12 cellular contexts compared by ENCODE assay signal in the genomic region with DNA sequence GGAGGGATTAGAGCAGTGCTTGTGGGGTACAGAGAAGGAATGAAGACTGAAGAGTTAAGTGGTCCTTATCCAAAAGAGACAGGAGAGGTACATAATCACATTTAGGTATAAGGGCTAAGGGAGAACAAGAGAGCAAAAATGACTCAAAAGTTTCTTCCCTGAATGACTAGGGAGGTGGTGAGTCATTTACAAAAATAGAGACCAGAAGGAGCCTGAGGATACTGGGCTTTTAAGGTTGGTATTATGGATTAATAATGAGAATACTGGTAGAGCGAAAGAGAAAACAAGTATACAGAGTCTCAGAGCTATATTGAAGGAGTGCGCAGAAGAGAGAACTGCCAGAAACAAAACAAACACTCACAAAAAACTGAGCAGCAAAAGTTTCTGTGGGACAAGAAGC.
DNase-seq lines count a peak whose midpoint lies in the region; ATAC-seq and TF ChIP-seq lines count a peak whose summit lies in the region.
"Had no signal": no experiment of that assay in that cellular context is flagged by ENCODE, and none has a peak within 500 bp of the region (broad histone marks: within the 10 kb centered on the region; RNA-seq: fewer than 3 reads in every experiment).

No MANE protein-coding gene starts in this region.

- no peak overlapping the region for H3K27ac ChIP-seq in lower lobe of right lung
- H3K27ac ChIP-seq: hepatocyte, vagina had no signal

- H3K27me3 ChIP-seq in lower lobe of right lung (ENCODE audit: low read depth) = no peaks in the 10 kb centered on the region
- H3K27me3 ChIP-seq: hepatocyte, vagina had no signal

- no peaks in the 10 kb centered on the region for H3K27me3 Mint-ChIP-seq in activated T-cell treated with anti-CD3 and anti-CD28 coated beads, Interleukin-2, amount 50 U/mL, for 4 hours (ENCODE audit: low read depth)

- no peak for TF ChIP-seq CTCF in lower lobe of right lung (IDR thresholded peaks at IDR 0.05)

- no peak overlapping the region for H3K4me3 ChIP-seq in lower lobe of right lung
- H3K4me3 ChIP-seq: hepatocyte, vagina had no signal

- peak; percentile 88 to 90 for ATAC-seq in activated T-cell treated with anti-CD3 and anti-CD28 coated beads, Interleukin-2, amount 50 U/mL, for 4 hours
- ATAC-seq in GM21723 (IDR thresholded peaks at IDR 0.05; ENCODE audit: unreplicated experiment) = peak; percentile 88
- peak; percentile 96 for ATAC-seq in HG03378 (IDR thresholded peaks at IDR 0.05; ENCODE audit: unreplicated experiment)
- ATAC-seq in stimulated activated effector memory CD8-positive, alpha-beta T cell treated with anti-CD3 and anti-CD28 coated beads, Interleukin-12 subunit alpha, Interleukin-12 subunit beta, amount 100 ng/mL, for 72 hours = peak; percentile 97
- ATAC-seq in lower lobe of right lung = no peak

- peaks cover 9% of the 10 kb centered on the region for H3K36me3 Mint-ChIP-seq in activated T-cell treated with anti-CD3 and anti-CD28 coated beads, Interleukin-2, amount 50 U/mL, for 4 hours (ENCODE audit: insufficient read depth)
- H3K36me3 Mint-ChIP-seq in stimulated activated effector memory CD8-positive, alpha-beta T cell treated with anti-CD3 and anti-CD28 coated beads, Interleukin-12 subunit alpha, Interleukin-12 subunit beta, amount 100 ng/mL, for 72 hours = no peaks in the 10 kb centered on the region

- no peaks in the 10 kb centered on the region for H3K4me1 ChIP-seq in lower lobe of right lung
- H3K4me1 ChIP-seq: vagina had no signal

- no peaks in the 10 kb centered on the region for H3K36me3 ChIP-seq in lower lobe of right lung
- H3K36me3 ChIP-seq: vagina had no signal

- peaks cover 7% of the 10 kb centered on the region for H3K4me1 Mint-ChIP-seq in activated T-cell treated with anti-CD3 and anti-CD28 coated beads, Interleukin-2, amount 50 U/mL, for 4 hours (ENCODE audit: low read depth)
- H3K4me1 Mint-ChIP-seq in stimulated activated effector memory CD8-positive, alpha-beta T cell treated with anti-CD3 and anti-CD28 coated beads, Interleukin-12 subunit alpha, Interleukin-12 subunit beta, amount 100 ng/mL, for 72 hours = peaks cover 14% of the 10 kb centered on the region

- H3K4me3 Mint-ChIP-seq in activated T-cell treated with anti-CD3 and anti-CD28 coated beads, Interleukin-2, amount 50 U/mL, for 4 hours = no peak overlapping the region
- H3K4me3 Mint-ChIP-seq in stimulated activated effector memory CD8-positive, alpha-beta T cell treated with anti-CD3 and anti-CD28 coated beads, Interleukin-12 subunit alpha, Interleukin-12 subunit beta, amount 100 ng/mL, for 72 hours = peak overlapping the region; percentile 31
- H3K4me3 Mint-ChIP-seq: nephron had no signal

- peak overlapping the region; percentile 7 for H3K27ac Mint-ChIP-seq in stimulated activated effector memory CD8-positive, alpha-beta T cell treated with anti-CD3 and anti-CD28 coated beads, Interleukin-12 subunit alpha, Interleukin-12 subunit beta, amount 100 ng/mL, for 72 hours
- H3K27ac Mint-ChIP-seq: nephron had no signal

- intact Hi-C loops in lower lobe of right lung (cut with DNase I) = no loop called here

- DNase-seq in activated T-cell treated with anti-CD3 and anti-CD28 coated beads, Interleukin-2, amount 50 U/mL, for 4 hours = no peak
- DNase-seq in activated T-cell treated with anti-CD3 and anti-CD28 coated beads, Interleukin-2, amount 50 U/mL, for 48 hours = no peak
- no peak for DNase-seq in stimulated activated effector memory CD8-positive, alpha-beta T cell treated with anti-CD3 and anti-CD28 coated beads, Interleukin-12 subunit alpha, Interleukin-12 subunit beta, amount 100 ng/mL, for 72 hours (ENCODE audit: low spot score in 2 of 2)
- DNase-seq in stimulated activated CD4-positive, alpha-beta T cell treated with anti-CD3 and anti-CD28 coated beads, Interleukin-1b, Interleukin-23, amount 100 ng/mL, for 48 hours = no peak
- DNase-seq in lower lobe of right lung = no peak
- DNase-seq in NCI-H82 (lab: John Stamatoyannopoulos, UW) = no peak
- DNase-seq: cortex of kidney had no signal

- no peaks in the 10 kb centered on the region for H3K9me3 Mint-ChIP-seq in activated T-cell treated with anti-CD3 and anti-CD28 coated beads, Interleukin-2, amount 50 U/mL, for 4 hours
- no peaks in the 10 kb centered on the region for H3K9me3 Mint-ChIP-seq in stimulated activated effector memory CD8-positive, alpha-beta T cell treated with anti-CD3 and anti-CD28 coated beads, Interleukin-12 subunit alpha, Interleukin-12 subunit beta, amount 100 ng/mL, for 72 hours
- H3K9me3 Mint-ChIP-seq: nephron had no signal

- H3K9me3 ChIP-seq in lower lobe of right lung = no peaks in the 10 kb centered on the region
- H3K9me3 ChIP-seq: vagina had no signal

Comparison
In these comparisons a context has a peak if more than half of its experiments do, and no peak if none do; other contexts are left out.
1. ATAC-seq: peak in activated T-cell treated with anti-CD3 and anti-CD28 coated beads, Interleukin-2, amount 50 U/mL, for 4 hours (2 of 2), GM21723 (single experiment), HG03378 (single experiment) and stimulated activated effector memory CD8-positive, alpha-beta T cell treated with anti-CD3 and anti-CD28 coated beads, Interleukin-12 subunit alpha, Interleukin-12 subunit beta, amount 100 ng/mL, for 72 hours (single experiment); none in lower lobe of right lung (0 of 2).